In the genomic region with DNA sequence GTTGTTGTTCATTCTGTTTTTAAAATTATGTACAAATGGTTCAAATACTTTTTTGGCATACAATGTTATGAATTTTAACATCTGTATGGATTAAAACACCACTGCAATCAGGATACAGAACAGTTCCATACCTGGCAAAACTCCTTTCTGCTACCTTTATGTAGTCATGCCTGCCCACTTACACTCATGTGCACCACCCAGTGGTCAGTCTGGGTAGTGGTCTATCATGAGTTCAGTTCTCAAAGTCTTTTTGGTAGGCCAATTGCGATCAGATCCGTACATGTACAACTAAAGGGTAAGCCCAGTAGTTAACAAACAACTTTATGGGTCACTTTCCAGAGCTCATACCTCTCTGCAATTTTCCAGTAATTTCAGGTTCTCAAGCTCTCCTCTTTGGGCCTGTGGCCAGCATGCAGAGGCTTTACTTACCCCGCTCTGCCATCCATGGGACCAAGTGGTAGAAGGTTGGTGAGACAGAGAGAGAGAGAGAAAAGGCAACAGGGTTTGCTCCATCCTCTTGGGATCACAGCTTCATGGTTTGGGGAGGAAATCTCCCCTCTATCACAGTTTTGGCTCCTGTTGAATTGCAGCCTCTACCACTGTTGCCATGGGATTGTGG, we compare ENCODE assay signal across 9 cellular contexts.
A peak's percentile ranks its signal among the peaks of the same experiment; 100 is the strongest.
DNase-seq lines count a peak whose midpoint lies in the region; TF ChIP-seq lines count a peak whose summit lies in the region.
"Had no signal": no experiment of that assay in that cellular context is flagged by ENCODE, and none has a peak within 500 bp of the region (broad histone marks: within the 10 kb centered on the region; RNA-seq: fewer than 3 reads in every experiment).

No MANE protein-coding gene starts in this region.

- H3K27me3 ChIP-seq in H7 (ENCODE audit: control insufficient read depth, insufficient read depth, low read length) = no peaks in the 10 kb centered on the region
- H3K27me3 ChIP-seq: BLaER1 treated with 17β-estradiol and CSF1 and Interleukin-3, amounts not matched to agents 10 nM and 100 nM had no signal

- H3K4me1 Mint-ChIP-seq in dendritic cell treated with granulocyte-macrophage colony-stimulating factor and Interleukin-4, amounts not matched to agents 40 ng/mL and 50 ng/mL, for 4 days (ENCODE audit: low read depth) = peaks cover 10% of the 10 kb centered on the region

- no peaks in the 10 kb centered on the region for H3K36me3 ChIP-seq in H7 (replicated peaks; ENCODE audit: control insufficient read depth, insufficient read depth, low read length)

- H3K27me3 Mint-ChIP-seq in dendritic cell treated with granulocyte-macrophage colony-stimulating factor and Interleukin-4, amounts not matched to agents 40 ng/mL and 50 ng/mL, for 4 days = peaks cover 5% of the 10 kb centered on the region

- TF ChIP-seq POLR2A in NB4 (IDR thresholded peaks at IDR 0.05; ENCODE audit: extremely low read depth, insufficient read length) = no peak

- no peak overlapping the region for H3K4me3 Mint-ChIP-seq in dendritic cell treated with granulocyte-macrophage colony-stimulating factor and Interleukin-4, amounts not matched to agents 40 ng/mL and 50 ng/mL, for 4 days

- H3K27ac Mint-ChIP-seq in dendritic cell treated with granulocyte-macrophage colony-stimulating factor and Interleukin-4, amounts not matched to agents 40 ng/mL and 50 ng/mL, for 4 days = peak overlapping the region; percentile 68

- DNase-seq in NCI-H1105 treated with DMSO at 0.1 percent for 48 hours (lab: John Stamatoyannopoulos, UW) (peak; percentile 9), NCI-H1105 (lab: John Stamatoyannopoulos, UW) (no peak), H7 (peak; percentile 36), NB4 (ENCODE audit: low read depth) (peak; percentile 54), medulla oblongata (ENCODE audit: extremely low spot score) (peak; percentile 71)
- DNase-seq in activated CD4-positive, alpha-beta T cell treated with anti-CD3 and anti-CD28 coated beads for 48 hours = peak; percentile 79
- peak; percentile 84 for DNase-seq in stimulated activated CD8-positive, alpha-beta memory T cell treated with anti-CD3 and anti-CD28 coated beads, Interleukin-4, amount 100 ng/mL, for 48 hours

- intact Hi-C loops in dendritic cell treated with granulocyte-macrophage colony-stimulating factor and Interleukin-4, amounts not matched to agents 40 ng/mL and 50 ng/mL, for 4 days (cut with micrococcal nuclease) = no loop called here

- H3K9me3 Mint-ChIP-seq in dendritic cell treated with granulocyte-macrophage colony-stimulating factor and Interleukin-4, amounts not matched to agents 40 ng/mL and 50 ng/mL, for 4 days = no peaks in the 10 kb centered on the region

- no peaks in the 10 kb centered on the region for H3K36me3 Mint-ChIP-seq in dendritic cell treated with granulocyte-macrophage colony-stimulating factor and Interleukin-4, amounts not matched to agents 40 ng/mL and 50 ng/mL, for 4 days (ENCODE audit: low read depth)

- H3K4me3 ChIP-seq in H7 (ENCODE audit: insufficient read depth, low read depth, low read length) (no peak overlapping the region), NB4 (ENCODE audit: low read depth, low read length) (no peak overlapping the region)
- H3K4me3 ChIP-seq: BLaER1 treated with 17β-estradiol and CSF1 and Interleukin-3, amounts not matched to agents 10 nM and 100 nM had no signal

- TF ChIP-seq CTCF in NB4 (IDR thresholded peaks at IDR 0.05; ENCODE audit: low read depth, low read length) = peak; percentile 89
